12 cellular contexts compared by ENCODE assay signal in the genomic region with DNA sequence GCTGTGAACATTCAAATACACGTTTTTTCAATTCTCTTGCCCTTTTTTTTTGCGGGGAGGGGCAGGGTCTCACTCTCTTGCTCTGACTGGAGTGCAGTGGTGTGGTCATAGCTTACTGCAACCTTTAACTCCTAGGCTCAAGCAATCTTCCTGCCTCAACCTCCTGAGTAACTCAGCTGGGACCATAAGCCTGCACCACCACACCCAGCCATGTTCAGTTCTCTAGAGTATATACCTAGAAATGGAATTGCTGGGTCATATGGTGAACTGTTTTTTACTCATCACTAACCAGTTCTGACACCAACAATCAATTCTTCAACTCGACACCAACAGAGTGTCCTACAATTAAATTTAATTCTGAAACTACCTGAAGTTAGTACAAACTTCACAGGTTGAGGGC.
DNase-seq lines count a peak whose midpoint lies in the region; ATAC-seq, FAIRE-seq and TF ChIP-seq lines count a peak whose summit lies in the region.
"Had no signal": no experiment of that assay in that cellular context is flagged by ENCODE, and none has a peak within 500 bp of the region (broad histone marks: within the 10 kb centered on the region; RNA-seq: fewer than 3 reads in every experiment).

No MANE protein-coding gene starts in this region.

- WGBS in esophagus squamous epithelium, 2 donors: 55 to 62% methylated on average over 3 of the region's 3 CpGs

- no peaks in the 10 kb centered on the region for H3K27me3 ChIP-seq in A673 (replicated peaks; ENCODE audit: insufficient read depth, low read depth, low read length, poor library complexity)
- no peaks in the 10 kb centered on the region for H3K27me3 ChIP-seq in esophagus squamous epithelium
- H3K27me3 ChIP-seq: neutrophil had no signal

- H3K27ac ChIP-seq in A673 (ENCODE audit: low read depth, low read length, poor library complexity, severe bottlenecking) (peak overlapping the region; percentile 57), caudate nucleus (ENCODE audit: low read depth, low read length) (no peak overlapping the region), esophagus squamous epithelium (peak overlapping the region in 1 of 4 donors; percentile 30)
- H3K27ac ChIP-seq: epithelial cell of prostate, neutrophil had no signal

- H3K36me3 Mint-ChIP-seq in T-helper 1 cell treated with Interleukin-12 subunit alpha and Interleukin-12 subunit beta and Interleukin-4 antibody, amounts not matched to agents 30 μg/mL and 1 μg/mL, for 36 hours (ENCODE audit: low read depth): peaks cover 29% of the 10 kb centered on the region

- H3K9me3 ChIP-seq in A673 (ENCODE audit: low read depth, low read length, poor library complexity, severe bottlenecking) (no peaks in the 10 kb centered on the region), mucosa of descending colon (no peaks in the 10 kb centered on the region), esophagus squamous epithelium (no peaks in the 10 kb centered on the region)
- H3K9me3 ChIP-seq: neutrophil had no signal

- H3K4me1 ChIP-seq in A673 (ENCODE audit: insufficient read depth, low read length, poor library complexity, severe bottlenecking) (peaks cover 82% of the 10 kb centered on the region), mucosa of descending colon (ENCODE audit: low read depth) (peaks cover 61% of the 10 kb centered on the region), esophagus squamous epithelium (peaks cover 16 to 100% (median 49%) of the 10 kb centered on the region in 3 donors)

- no TSS peak for BruUV-seq in A673 (replicated peaks; lab: Mats Ljungman, UMichigan)

- no peak overlapping the region for H3K4me3 Mint-ChIP-seq in T-helper 1 cell treated with Interleukin-12 subunit alpha and Interleukin-12 subunit beta and Interleukin-4 antibody, amounts not matched to agents 30 μg/mL and 1 μg/mL, for 36 hours

- POLR2A ChIA-PET in A673 (lab: Charles Lee; ENCODE audit: low non-redundant PET): no interaction called here

- CTCF ChIA-PET in A673 (lab: Charles Lee): interaction anchor here (0.6 kb wide), 1 partner anchor 13 kb away, joined by 3 read pairs; no protein-coding TSS in a partner anchor

- no peak for TF ChIP-seq CTCF in A673 (conservative IDR thresholded peaks at IDR 0.05; ENCODE audit: low read depth, low read length)
- TF ChIP-seq CTCF in mucosa of descending colon (IDR thresholded peaks at IDR 0.05): no peak
- no peak for TF ChIP-seq CTCF in esophagus squamous epithelium (IDR thresholded peaks at IDR 0.05)

- FAIRE-seq in GM12892 (lab: Jason Lieb, UNC): peak; percentile 61

- peak overlapping the region; percentile 3 for H3K4me3 ChIP-seq in A673 (ENCODE audit: low read depth, low read length, poor library complexity, severe bottlenecking)
- H3K4me3 ChIP-seq in mucosa of descending colon: no peak overlapping the region
- H3K4me3 ChIP-seq in esophagus squamous epithelium: no peak overlapping the region

- DNase-seq in A673 (ENCODE audit: low spot score): no peak
- DNase-seq in GM12892 (ENCODE audit: insufficient read length): no peak
- DNase-seq in mucosa of descending colon: no peak
- DNase-seq in iPS-NIHi11 (ENCODE audit: low spot score): no peak
- DNase-seq in caudate nucleus (lab: John Stamatoyannopoulos, UW): no peak
- DNase-seq in esophagus squamous epithelium (lab: John Stamatoyannopoulos, UW): no peak
- DNase-seq: amniotic stem cell, NCI-H1105 had no signal

- intact Hi-C loops in A673 (cut with micrococcal nuclease; ENCODE audit: unreplicated experiment): no loop called here
- intact Hi-C loops in mucosa of descending colon (cut with DNase I, micrococcal nuclease): no loop called here
- intact Hi-C loops in esophagus squamous epithelium (cut with DNase I): no loop called here

- ATAC-seq in mucosa of descending colon (peak; percentile 32), GM21447 (IDR thresholded peaks at IDR 0.05; ENCODE audit: unreplicated experiment) (no peak)

- H3K4me1 Mint-ChIP-seq in T-helper 1 cell treated with Interleukin-12 subunit alpha and Interleukin-12 subunit beta and Interleukin-4 antibody, amounts not matched to agents 30 μg/mL and 1 μg/mL, for 36 hours (ENCODE audit: low read depth): peaks cover 48% of the 10 kb centered on the region

- peak overlapping the region; percentile 59 for H3K27ac Mint-ChIP-seq in T-helper 1 cell treated with Interleukin-12 subunit alpha and Interleukin-12 subunit beta and Interleukin-4 antibody, amounts not matched to agents 30 μg/mL and 1 μg/mL, for 36 hours

- H3K27me3 Mint-ChIP-seq in T-helper 1 cell treated with Interleukin-12 subunit alpha and Interleukin-12 subunit beta and Interleukin-4 antibody, amounts not matched to agents 30 μg/mL and 1 μg/mL, for 36 hours (ENCODE audit: low read depth): no peaks in the 10 kb centered on the region

- no peak for TF ChIP-seq POLR2A in GM12892 (IDR thresholded peaks at IDR 0.05; ENCODE audit: low read depth, low read length)
- no peak for TF ChIP-seq POLR2A in esophagus squamous epithelium (IDR thresholded peaks at IDR 0.05)

- no peaks in the 10 kb centered on the region for H3K9me3 Mint-ChIP-seq in T-helper 1 cell treated with Interleukin-12 subunit alpha and Interleukin-12 subunit beta and Interleukin-4 antibody, amounts not matched to agents 30 μg/mL and 1 μg/mL, for 36 hours

- peaks cover 35% of the 10 kb centered on the region for H3K36me3 ChIP-seq in A673 (ENCODE audit: insufficient read depth, low read length, poor library complexity, severe bottlenecking)
- H3K36me3 ChIP-seq in mucosa of descending colon (ENCODE audit: low read depth): no peaks in the 10 kb centered on the region
- H3K36me3 ChIP-seq in esophagus squamous epithelium: peaks cover 0 to 53% (median 0%) of the 10 kb centered on the region in 3 donors
